In the genomic region with DNA sequence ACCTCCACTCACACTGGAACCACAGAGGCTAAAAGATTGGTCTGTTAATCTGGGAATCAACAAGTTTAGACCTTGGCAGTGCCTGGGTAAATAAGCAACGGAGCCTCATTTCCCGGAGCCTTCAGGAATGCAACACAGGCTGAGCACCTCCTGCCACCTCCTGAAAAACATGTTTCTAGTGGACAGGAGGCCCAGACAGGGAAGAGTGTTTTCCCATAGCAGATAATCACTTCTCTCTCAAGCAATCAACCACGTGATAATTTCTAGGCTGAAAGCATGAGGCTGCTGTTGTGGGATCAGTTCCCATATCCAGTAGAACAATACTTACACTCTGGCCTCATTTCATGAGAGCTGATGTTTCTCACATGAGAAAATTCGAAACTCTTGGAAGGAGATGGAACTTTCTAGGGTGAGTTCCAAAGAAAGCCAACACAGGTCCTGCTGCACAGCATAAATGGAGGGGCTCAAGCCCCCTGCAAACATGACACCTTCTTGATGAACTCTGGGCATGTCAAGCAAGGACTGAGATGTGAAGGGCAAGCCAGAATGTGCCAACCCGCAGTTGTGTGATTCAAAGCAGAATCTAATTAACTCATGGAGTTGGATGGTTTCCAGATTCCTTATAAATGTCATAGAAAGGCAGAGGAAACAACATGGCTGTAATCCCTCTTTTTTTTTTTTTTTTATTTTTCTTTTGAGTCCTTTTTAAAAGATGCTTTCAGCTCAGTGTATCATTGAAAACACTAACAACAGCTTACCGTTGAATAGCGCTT, we compare ENCODE assay signal across 14 cellular contexts.
DNase-seq lines count a peak whose midpoint lies in the region; ATAC-seq and TF ChIP-seq lines count a peak whose summit lies in the region.
"Had no signal": no experiment of that assay in that cellular context is flagged by ENCODE, and none has a peak within 500 bp of the region (broad histone marks: within the 10 kb centered on the region; RNA-seq: fewer than 3 reads in every experiment).

No MANE protein-coding gene starts in this region.

- H3K27ac ChIP-seq in ascending aorta = peak overlapping the region; percentile 12 to 39
- H3K27ac ChIP-seq in heart left ventricle = peak overlapping the region in 3 of 12 donors; percentile 1 to 59 (median 18)
- no peak overlapping the region for H3K27ac ChIP-seq in smooth muscle cell (ENCODE audit: low read depth)
- no peak overlapping the region for H3K27ac ChIP-seq in SJCRH30
- H3K27ac ChIP-seq: neutrophil had no signal

- H3K9ac ChIP-seq in smooth muscle cell (ENCODE audit: low read depth) = no peak overlapping the region

- no peaks in the 10 kb centered on the region for H3K9me3 ChIP-seq in ascending aorta
- H3K9me3 ChIP-seq in heart left ventricle = no peaks in the 10 kb centered on the region
- H3K9me3 ChIP-seq in smooth muscle cell (replicated peaks; ENCODE audit: low read depth) = no peaks in the 10 kb centered on the region
- no peaks in the 10 kb centered on the region for H3K9me3 ChIP-seq in SJCRH30 (replicated peaks)
- H3K9me3 ChIP-seq: neutrophil had no signal

- H3K27me3 ChIP-seq in ascending aorta (no peaks in the 10 kb centered on the region), heart left ventricle (no peaks in the 10 kb centered on the region), smooth muscle cell (ENCODE audit: low read depth) (no peaks in the 10 kb centered on the region), SJCRH30 (no peaks in the 10 kb centered on the region)
- H3K27me3 ChIP-seq: neutrophil had no signal

- no peaks in the 10 kb centered on the region for H3F3A ChIP-seq in smooth muscle cell (ENCODE audit: low read depth)

- H3K36me3 ChIP-seq in ascending aorta (no peaks in the 10 kb centered on the region), heart left ventricle (no peaks in the 10 kb centered on the region), smooth muscle cell (ENCODE audit: low read depth) (no peaks in the 10 kb centered on the region), SJCRH30 (no peaks in the 10 kb centered on the region)
- H3K36me3 ChIP-seq: neutrophil had no signal

- intact Hi-C loops in ascending aorta (cut with DNase I) (loop anchor here (5.0 kb wide), 1 partner anchor 307 kb away; no protein-coding TSS in a partner anchor), heart left ventricle (cut with DNase I) (loop anchor here in 1 of 10 donors (10.0 kb wide), 1 partner anchor 245 kb away; no protein-coding TSS in a partner anchor)

- ATAC-seq in heart left ventricle (peak; percentile 39 to 80 (median 58)), GM21447 (IDR thresholded peaks at IDR 0.05; ENCODE audit: unreplicated experiment) (no peak)

- DNase-seq in NCI-H1092 (lab: John Stamatoyannopoulos, UW) (peak; percentile 6), ascending aorta (ENCODE audit: low spot score in 2 of 2) (no peak), heart left ventricle (no peak), smooth muscle cell (lab: John Stamatoyannopoulos, UW; ENCODE audit: unreplicated experiment) (no peak), SJCRH30 (no peak), occipital lobe (lab: John Stamatoyannopoulos, UW) (no peak), HEK293T (ENCODE audit: extremely low spot score) (no peak)
- DNase-seq: activated CD4-positive, alpha-beta T cell treated with anti-CD3 and anti-CD28 coated beads for 48 hours; activated naive CD4-positive, alpha-beta T cell; CD4-positive, CD25-positive, alpha-beta regulatory T cell; NCI-H774; stimulated activated CD4-positive, alpha-beta T cell treated with anti-CD3 and anti-CD28 coated beads, Interleukin-1b, Interleukin-23, amount 100 ng/mL, for 48 hours had no signal

- TF ChIP-seq CTCF in ascending aorta (IDR thresholded peaks at IDR 0.05) (no peak), heart left ventricle (IDR thresholded peaks at IDR 0.05) (no peak), smooth muscle cell (IDR thresholded peaks at IDR 0.05; ENCODE audit: borderline replicate concordance, insufficient read depth, poor library complexity, severe bottlenecking) (no peak)

- peak overlapping the region; percentile 62 for H2AFZ ChIP-seq in smooth muscle cell (ENCODE audit: low read depth)

- H3K4me3 ChIP-seq in ascending aorta (no peak overlapping the region), heart left ventricle (no peak overlapping the region), smooth muscle cell (no peak overlapping the region), SJCRH30 (no peak overlapping the region)

- H4K20me1 ChIP-seq in smooth muscle cell (ENCODE audit: low read depth) = no peaks in the 10 kb centered on the region

- POLR2A ChIA-PET in HEK293T (lab: Yijun Ruan, JAX) = no interaction called here

- WGBS in heart left ventricle, 4 donors = 31 to 41% (median 35%) methylated on average over 7 of the region's 7 CpGs
- WGBS in smooth muscle cell (ENCODE audit: low lambda C conversion rate) = 57% methylated on average over 7 of the region's 7 CpGs

- TF ChIP-seq POLR2A in heart left ventricle (IDR thresholded peaks at IDR 0.05) = no peak

- no peaks in the 10 kb centered on the region for H3K79me2 ChIP-seq in smooth muscle cell (ENCODE audit: low read depth)

- no peak overlapping the region for H3K4me2 ChIP-seq in smooth muscle cell

- CTCF ChIA-PET in HEK293T (lab: Yijun Ruan, JAX) = no interaction called here

- H3K4me1 ChIP-seq in ascending aorta (peaks cover 0 to 12% of the 10 kb centered on the region in 2 donors), heart left ventricle (peaks cover 0 to 12% (median 7%) of the 10 kb centered on the region in 12 donors), smooth muscle cell (ENCODE audit: low read depth) (no peaks in the 10 kb centered on the region), SJCRH30 (no peaks in the 10 kb centered on the region)

TF ChIP-seq in HEK293T, 16 proteins besides CTCF, POLR2A, EP300 and RAD21:
- no peak for TF ChIP-seq CTBP1 (IDR thresholded peaks at IDR 0.05; ENCODE audit: borderline replicate concordance)

Comparison
In these comparisons a context has a peak if more than half of its experiments do, and no peak if none do; other contexts are left out.
1. H3K27ac ChIP-seq: peak in ascending aorta (2 of 2); none in smooth muscle cell (single experiment) and SJCRH30 (single experiment).